In the genomic region with DNA sequence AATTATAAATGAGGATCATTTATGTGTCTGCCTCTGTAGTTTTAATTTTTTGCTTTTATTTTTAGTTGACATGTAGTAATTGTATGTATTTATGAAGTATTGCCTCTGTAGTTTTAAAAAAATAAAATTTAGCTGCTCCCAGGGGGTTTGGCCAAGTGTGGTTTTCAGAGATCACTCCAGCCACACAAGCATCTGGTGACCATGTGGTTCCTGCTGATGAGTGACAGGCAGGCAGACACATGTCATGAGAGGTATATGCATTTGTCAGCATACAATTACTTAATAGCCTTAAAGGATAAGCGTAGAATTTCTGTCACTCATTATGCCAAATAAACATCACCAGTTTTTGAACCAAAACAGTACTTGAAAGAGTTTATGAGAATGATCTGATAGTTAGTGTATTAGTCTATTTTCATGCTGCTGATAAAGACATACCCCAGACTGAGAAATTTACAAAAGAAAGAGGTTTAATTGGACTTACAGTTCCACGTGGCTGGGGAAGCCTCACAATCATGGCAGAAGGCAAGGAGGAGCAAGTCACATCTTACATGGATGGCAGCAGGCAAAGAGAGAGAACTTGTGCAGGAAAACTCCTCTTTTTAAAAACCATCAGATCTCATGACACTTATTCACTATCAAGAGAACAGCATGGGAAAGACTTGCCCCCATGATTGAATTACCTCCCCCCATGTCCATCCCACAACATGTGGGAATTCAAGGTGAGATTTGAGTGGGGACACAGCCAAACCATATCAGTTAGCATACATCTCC, we compare ENCODE assay signal across 13 cellular contexts. TPM values are rescaled to one million over a fixed set of nuclear protein-coding genes. Genes with fewer than 3 reads are reported as not detected.
DNase-seq lines count a peak whose midpoint lies in the region; ATAC-seq and TF ChIP-seq lines count a peak whose summit lies in the region.
"Had no signal": no experiment of that assay in that cellular context is flagged by ENCODE, and none has a peak within 500 bp of the region (broad histone marks: within the 10 kb centered on the region; RNA-seq: fewer than 3 reads in every experiment).

No MANE protein-coding gene starts in this region.

- H3K4me1 ChIP-seq in DND-41 (ENCODE audit: insufficient read depth, low read length) = no peaks in the 10 kb centered on the region
- H3K4me1 ChIP-seq: tibial nerve had no signal

- H3K4me3 ChIP-seq in DND-41 (ENCODE audit: low read depth in 1 of 2, low read length in 2 of 2) = no peak overlapping the region
- H3K4me3 ChIP-seq: tibial nerve had no signal

- TF ChIP-seq CTCF in DND-41 (IDR thresholded peaks at IDR 0.05; ENCODE audit: borderline replicate concordance, extremely low read depth, low read length, poor library complexity, severe bottlenecking) = no peak
- TF ChIP-seq CTCF in osteocyte (IDR thresholded peaks at IDR 0.05) = no peak

- H3K27ac Mint-ChIP-seq in activated T-helper 17 cell treated with anti-CD3 and anti-CD28 coated beads, Interleukin-2, amount 50 U/mL, for 72 hours = peak overlapping the region; percentile 74
- no peak overlapping the region for H3K27ac Mint-ChIP-seq in osteocyte (ENCODE audit: unreplicated experiment)
- H3K27ac Mint-ChIP-seq: activated naive CD4-positive, alpha-beta T cell treated with anti-CD3 and anti-CD28 coated beads, Interleukin-2, amount 50 U/mL, for 72 hours; CD4-positive, alpha-beta memory T cell had no signal

- H3K9ac ChIP-seq in DND-41 (ENCODE audit: low read depth, low read length) = no peak overlapping the region

- peaks cover 4% of the 10 kb centered on the region for H3K4me1 Mint-ChIP-seq in activated T-helper 17 cell treated with anti-CD3 and anti-CD28 coated beads, Interleukin-2, amount 50 U/mL, for 72 hours
- peaks cover 15% of the 10 kb centered on the region for H3K4me1 Mint-ChIP-seq in osteocyte (ENCODE audit: unreplicated experiment)
- H3K4me1 Mint-ChIP-seq: neural crest cell had no signal

- H4K20me1 ChIP-seq in DND-41 (ENCODE audit: insufficient read depth, low read length) = no peaks in the 10 kb centered on the region

- no peak overlapping the region for H2AFZ ChIP-seq in DND-41 (ENCODE audit: low read depth, low read length)

- H3K9me3 ChIP-seq in DND-41 (ENCODE audit: insufficient read depth, low read length, severe bottlenecking) = peaks cover 2% of the 10 kb centered on the region
- H3K9me3 ChIP-seq: tibial nerve had no signal

- H3K27ac ChIP-seq in DND-41 (ENCODE audit: low read length) = no peak overlapping the region
- H3K27ac ChIP-seq: tibial nerve had no signal

- H3K27me3 ChIP-seq in DND-41 (ENCODE audit: insufficient read depth, low read length, poor library complexity) = no peaks in the 10 kb centered on the region
- H3K27me3 ChIP-seq: tibial nerve had no signal

- ATAC-seq in DND-41 (ENCODE audit: insufficient read depth, low read depth) = peak; percentile 42; the same call in 1 of the 3 replicates
- ATAC-seq in GM19467 (IDR thresholded peaks at IDR 0.05; ENCODE audit: unreplicated experiment) = peak; percentile 36
- ATAC-seq in HG03097 (IDR thresholded peaks at IDR 0.05; ENCODE audit: low FRiP score, unreplicated experiment) = peak; percentile 53
- ATAC-seq in activated T-helper 17 cell treated with anti-CD3 and anti-CD28 coated beads, Interleukin-2, amount 50 U/mL, for 72 hours (replicated peaks) = no peak
- ATAC-seq: activated naive CD4-positive, alpha-beta T cell treated with anti-CD3 and anti-CD28 coated beads, Interleukin-2, amount 50 U/mL, for 72 hours had no signal

- no peak overlapping the region for H3K4me2 ChIP-seq in DND-41 (ENCODE audit: insufficient read depth, low read length)

- H3K36me3 ChIP-seq in DND-41 (ENCODE audit: insufficient read depth, low read length) = peaks cover 22% of the 10 kb centered on the region

- H3K79me2 ChIP-seq in DND-41 (ENCODE audit: insufficient read depth, low read length) = peaks cover 2% of the 10 kb centered on the region; the same call in 1 of the 2 replicates

- peaks cover 3% of the 10 kb centered on the region for H3K9me3 Mint-ChIP-seq in activated T-helper 17 cell treated with anti-CD3 and anti-CD28 coated beads, Interleukin-2, amount 50 U/mL, for 72 hours
- H3K9me3 Mint-ChIP-seq in osteocyte (ENCODE audit: unreplicated experiment) = no peaks in the 10 kb centered on the region

- no peaks in the 10 kb centered on the region for H3K27me3 Mint-ChIP-seq in activated T-helper 17 cell treated with anti-CD3 and anti-CD28 coated beads, Interleukin-2, amount 50 U/mL, for 72 hours
- no peaks in the 10 kb centered on the region for H3K27me3 Mint-ChIP-seq in osteocyte (ENCODE audit: unreplicated experiment)
- H3K27me3 Mint-ChIP-seq: CD4-positive, alpha-beta memory T cell had no signal

- DNase-seq in DND-41 = no peak
- DNase-seq in GDM1 (lab: John Stamatoyannopoulos, UW) = no peak
- no peak for DNase-seq in SHP77 treated with DMSO at 0.1 percent for 48 hours (lab: John Stamatoyannopoulos, UW)
- DNase-seq in osteocyte (ENCODE audit: extremely low spot score, unreplicated experiment) = no peak
- DNase-seq in MV-4-11 (lab: John Stamatoyannopoulos, UW) = no peak
- DNase-seq: CD4-positive, alpha-beta memory T cell; stimulated activated CD4-positive, alpha-beta T cell treated with anti-CD3 and anti-CD28 coated beads, Interleukin-2, amount 100 ng/mL, for 24 hours had no signal

- peaks cover 19% of the 10 kb centered on the region for H3K36me3 Mint-ChIP-seq in activated T-helper 17 cell treated with anti-CD3 and anti-CD28 coated beads, Interleukin-2, amount 50 U/mL, for 72 hours (ENCODE audit: low read depth)
- no peaks in the 10 kb centered on the region for H3K36me3 Mint-ChIP-seq in osteocyte (ENCODE audit: unreplicated experiment)

- H3K4me3 Mint-ChIP-seq in activated T-helper 17 cell treated with anti-CD3 and anti-CD28 coated beads, Interleukin-2, amount 50 U/mL, for 72 hours = no peak overlapping the region
- H3K4me3 Mint-ChIP-seq in osteocyte (ENCODE audit: unreplicated experiment) = no peak overlapping the region
- H3K4me3 Mint-ChIP-seq: CD4-positive, alpha-beta memory T cell; neural crest cell had no signal

RNA-seq across cellular contexts. Expression of gene MREG, which starts 29.6 kb away (rescaled TPM):
- 10 to 100 TPM in 1 of 2 donors, 1 to 10 TPM in 1; 7.5 to 22.0 TPM for total RNA-seq in activated T-helper 17 cell treated with anti-CD3 and anti-CD28 coated beads, Interleukin-2, amount 50 U/mL, for 72 hours
- total RNA-seq in osteocyte = 2.8 and 4.0 TPM in 2 replicates
